1 cellular context compared by ENCODE assay signal in the genomic region with DNA sequence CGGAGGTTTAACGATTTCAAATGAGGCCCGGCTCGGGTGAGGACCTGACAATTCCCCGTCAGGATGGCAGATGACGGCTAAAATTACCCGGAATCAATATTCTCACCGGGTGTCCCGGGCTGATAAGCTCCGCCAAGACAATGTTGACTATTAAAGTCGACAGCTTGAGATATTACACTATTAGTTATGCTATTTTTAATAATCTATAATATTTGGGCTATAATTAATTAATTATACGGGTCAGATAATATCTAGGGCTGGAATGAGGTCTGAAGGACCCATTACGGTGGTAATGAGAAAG.
TF ChIP-seq lines count a peak whose summit lies in the region.

No MANE protein-coding gene starts in this region.

TF ChIP-seq in K562, 482 proteins besides CTCF, POLR2A, EP300 and RAD21 (continued from another document and continues in another):
- TF ChIP-seq ZNF224 (CRISPR knock-in tag; IDR thresholded peaks at IDR 0.05): no peak
- peak; percentile 42; the same call in 1 of the 2 replicates for TF ChIP-seq MTA2 (IDR thresholded peaks at IDR 0.05; ENCODE audit: low read depth)
- TF ChIP-seq PHB2 (IDR thresholded peaks at IDR 0.05; ENCODE audit: low read depth): no peak
- no peak for TF ChIP-seq NR2C1 (IDR thresholded peaks at IDR 0.05)
- TF ChIP-seq NR2C1 (tag; IDR thresholded peaks at IDR 0.05): no peak
- TF ChIP-seq JUNB (CRISPR knock-in tag; conservative IDR thresholded peaks at IDR 0.05): no peak
- no peak for TF ChIP-seq PBX2 (CRISPR knock-in tag; IDR thresholded peaks at IDR 0.05; ENCODE audit: low read depth)
- 0 out of 2 replicates have a peak, but pooled peaks have one; percentile 49 for TF ChIP-seq PBX2 (tag; conservative IDR thresholded peaks at IDR 0.05; ENCODE audit: low read depth)
- TF ChIP-seq TOE1 (IDR thresholded peaks at IDR 0.05; ENCODE audit: borderline replicate concordance): no peak
- TF ChIP-seq TOE1 (CRISPR knock-in tag; IDR thresholded peaks at IDR 0.05; ENCODE audit: borderline replicate concordance, low read depth): no peak
- TF ChIP-seq ZNF717 (CRISPR knock-in tag; IDR thresholded peaks at IDR 0.05): no peak
- TF ChIP-seq PRPF4 (IDR thresholded peaks at IDR 0.05; ENCODE audit: insufficient read depth, low read depth, low read length, poor library complexity, severe bottlenecking): no peak
- TF ChIP-seq CAMTA2 (CRISPR knock-in tag; conservative IDR thresholded peaks at IDR 0.05): no peak
- TF ChIP-seq, protein P1, sequence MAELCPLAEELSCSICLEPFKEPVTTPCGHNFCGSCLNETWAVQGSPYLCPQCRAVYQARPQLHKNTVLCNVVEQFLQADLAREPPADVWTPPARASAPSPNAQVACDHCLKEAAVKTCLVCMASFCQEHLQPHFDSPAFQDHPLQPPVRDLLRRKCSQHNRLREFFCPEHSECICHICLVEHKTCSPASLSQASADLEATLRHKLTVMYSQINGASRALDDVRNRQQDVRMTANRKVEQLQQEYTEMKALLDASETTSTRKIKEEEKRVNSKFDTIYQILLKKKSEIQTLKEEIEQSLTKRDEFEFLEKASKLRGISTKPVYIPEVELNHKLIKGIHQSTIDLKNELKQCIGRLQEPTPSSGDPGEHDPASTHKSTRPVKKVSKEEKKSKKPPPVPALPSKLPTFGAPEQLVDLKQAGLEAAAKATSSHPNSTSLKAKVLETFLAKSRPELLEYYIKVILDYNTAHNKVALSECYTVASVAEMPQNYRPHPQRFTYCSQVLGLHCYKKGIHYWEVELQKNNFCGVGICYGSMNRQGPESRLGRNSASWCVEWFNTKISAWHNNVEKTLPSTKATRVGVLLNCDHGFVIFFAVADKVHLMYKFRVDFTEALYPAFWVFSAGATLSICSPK (IDR thresholded peaks at IDR 0.05; ENCODE audit: borderline replicate concordance): no peak
- peak; percentile 29 for TF ChIP-seq SMAD1 (IDR thresholded peaks at IDR 0.05; ENCODE audit: low read depth, low read length, partially characterized antibody)
- no peak for TF ChIP-seq ZC3H11A (IDR thresholded peaks at IDR 0.05; ENCODE audit: low read depth, low read length)
- TF ChIP-seq MAFK (IDR thresholded peaks at IDR 0.05; ENCODE audit: low read length): no peak
- TF ChIP-seq PTRF (tag; IDR thresholded peaks at IDR 0.05): no peak
- no peak for TF ChIP-seq CBX3 (IDR thresholded peaks at IDR 0.05; ENCODE audit: borderline replicate concordance in 1 of 2, low read length in 2 of 2)
- TF ChIP-seq ZBTB33 (CRISPR knock-in tag; IDR thresholded peaks at IDR 0.05): no peak
- TF ChIP-seq E2F4 (CRISPR knock-in tag; IDR thresholded peaks at IDR 0.05; ENCODE audit: low read depth): no peak
- no peak for TF ChIP-seq HSF4 (CRISPR knock-in tag; IDR thresholded peaks at IDR 0.05; ENCODE audit: borderline replicate concordance)
- TF ChIP-seq DPF2 (IDR thresholded peaks at IDR 0.05): peak; percentile 59; the same call in 1 of the 2 replicates
- peak; percentile 48 for TF ChIP-seq CBFA2T2 (conservative IDR thresholded peaks at IDR 0.05)
- no peak for TF ChIP-seq ZKSCAN3 (CRISPR knock-in tag; IDR thresholded peaks at IDR 0.05)
- TF ChIP-seq NFRKB (IDR thresholded peaks at IDR 0.05; ENCODE audit: low read depth): no peak
- 0 out of 2 replicates have a peak, but pooled peaks have one; percentile 42 for TF ChIP-seq SOX6 (IDR thresholded peaks at IDR 0.05)
- TF ChIP-seq, protein P2, sequence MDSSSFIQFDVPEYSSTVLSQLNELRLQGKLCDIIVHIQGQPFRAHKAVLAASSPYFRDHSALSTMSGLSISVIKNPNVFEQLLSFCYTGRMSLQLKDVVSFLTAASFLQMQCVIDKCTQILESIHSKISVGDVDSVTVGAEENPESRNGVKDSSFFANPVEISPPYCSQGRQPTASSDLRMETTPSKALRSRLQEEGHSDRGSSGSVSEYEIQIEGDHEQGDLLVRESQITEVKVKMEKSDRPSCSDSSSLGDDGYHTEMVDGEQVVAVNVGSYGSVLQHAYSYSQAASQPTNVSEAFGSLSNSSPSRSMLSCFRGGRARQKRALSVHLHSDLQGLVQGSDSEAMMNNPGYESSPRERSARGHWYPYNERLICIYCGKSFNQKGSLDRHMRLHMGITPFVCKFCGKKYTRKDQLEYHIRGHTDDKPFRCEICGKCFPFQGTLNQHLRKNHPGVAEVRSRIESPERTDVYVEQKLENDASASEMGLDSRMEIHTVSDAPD (CRISPR knock-in tag; IDR thresholded peaks at IDR 0.05): no peak
- no peak for TF ChIP-seq TEAD2 (tag; IDR thresholded peaks at IDR 0.05)
- no peak for TF ChIP-seq TBP (optimal IDR thresholded peaks at IDR 0.05; ENCODE audit: low read depth, low read length)
- no peak for TF ChIP-seq ZNF431 (CRISPR knock-in tag; IDR thresholded peaks at IDR 0.05)
- TF ChIP-seq ARID1B (IDR thresholded peaks at IDR 0.05): peak; percentile 86
- no peak for TF ChIP-seq SIX5 (IDR thresholded peaks at IDR 0.05; ENCODE audit: borderline replicate concordance in 1 of 2, insufficient read depth in 1 of 2, low read depth in 1 of 2, low read length in 2 of 2)
- 0 out of 2 replicates have a peak, but pooled peaks have one; percentile 31 for TF ChIP-seq STAT5A (IDR thresholded peaks at IDR 0.05; ENCODE audit: borderline replicate concordance, low read length)
- no peak for TF ChIP-seq HCFC1 (IDR thresholded peaks at IDR 0.05; ENCODE audit: low read depth, low read length)
- TF ChIP-seq, protein P3, sequence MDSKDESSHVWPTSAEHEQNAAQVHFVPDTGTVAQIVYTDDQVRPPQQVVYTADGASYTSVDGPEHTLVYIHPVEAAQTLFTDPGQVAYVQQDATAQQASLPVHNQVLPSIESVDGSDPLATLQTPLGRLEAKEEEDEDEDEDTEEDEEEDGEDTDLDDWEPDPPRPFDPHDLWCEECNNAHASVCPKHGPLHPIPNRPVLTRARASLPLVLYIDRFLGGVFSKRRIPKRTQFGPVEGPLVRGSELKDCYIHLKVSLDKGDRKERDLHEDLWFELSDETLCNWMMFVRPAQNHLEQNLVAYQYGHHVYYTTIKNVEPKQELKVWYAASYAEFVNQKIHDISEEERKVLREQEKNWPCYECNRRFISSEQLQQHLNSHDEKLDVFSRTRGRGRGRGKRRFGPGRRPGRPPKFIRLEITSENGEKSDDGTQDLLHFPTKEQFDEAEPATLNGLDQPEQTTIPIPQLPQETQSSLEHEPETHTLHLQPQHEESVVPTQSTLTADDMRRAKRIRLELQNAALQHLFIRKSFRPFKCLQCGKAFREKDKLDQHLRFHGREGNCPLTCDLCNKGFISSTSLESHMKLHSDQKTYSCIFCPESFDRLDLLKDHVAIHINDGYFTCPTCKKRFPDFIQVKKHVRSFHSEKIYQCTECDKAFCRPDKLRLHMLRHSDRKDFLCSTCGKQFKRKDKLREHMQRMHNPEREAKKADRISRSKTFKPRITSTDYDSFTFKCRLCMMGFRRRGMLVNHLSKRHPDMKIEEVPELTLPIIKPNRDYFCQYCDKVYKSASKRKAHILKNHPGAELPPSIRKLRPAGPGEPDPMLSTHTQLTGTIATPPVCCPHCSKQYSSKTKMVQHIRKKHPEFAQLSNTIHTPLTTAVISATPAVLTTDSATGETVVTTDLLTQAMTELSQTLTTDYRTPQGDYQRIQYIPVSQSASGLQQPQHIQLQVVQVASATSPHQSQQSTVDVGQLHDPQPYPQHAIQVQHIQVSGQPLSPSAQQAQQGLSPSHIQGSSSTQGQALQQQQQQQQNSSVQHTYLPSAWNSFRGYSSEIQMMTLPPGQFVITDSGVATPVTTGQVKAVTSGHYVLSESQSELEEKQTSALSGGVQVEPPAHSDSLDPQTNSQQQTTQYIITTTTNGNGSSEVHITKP (IDR thresholded peaks at IDR 0.05; ENCODE audit: partially characterized antibody): no peak
- no peak for TF ChIP-seq TAF15 (IDR thresholded peaks at IDR 0.05; ENCODE audit: low read depth, low read length)
- peak; percentile 79 for TF ChIP-seq TCF3 (CRISPR knock-in tag; IDR thresholded peaks at IDR 0.05)
- TF ChIP-seq LEF1 (IDR thresholded peaks at IDR 0.05): peak; percentile 54
- TF ChIP-seq HBP1 (CRISPR knock-in tag; IDR thresholded peaks at IDR 0.05): no peak
- no peak for TF ChIP-seq RB1 (IDR thresholded peaks at IDR 0.05; ENCODE audit: low read depth)
- peak; percentile 78 for TF ChIP-seq MEIS2 (IDR thresholded peaks at IDR 0.05; ENCODE audit: partially characterized antibody)
- TF ChIP-seq TAF7 (tag; IDR thresholded peaks at IDR 0.05): no peak
- no peak for TF ChIP-seq FOXP4 (CRISPR knock-in tag; IDR thresholded peaks at IDR 0.05; ENCODE audit: borderline replicate concordance)
- TF ChIP-seq, protein P4, sequence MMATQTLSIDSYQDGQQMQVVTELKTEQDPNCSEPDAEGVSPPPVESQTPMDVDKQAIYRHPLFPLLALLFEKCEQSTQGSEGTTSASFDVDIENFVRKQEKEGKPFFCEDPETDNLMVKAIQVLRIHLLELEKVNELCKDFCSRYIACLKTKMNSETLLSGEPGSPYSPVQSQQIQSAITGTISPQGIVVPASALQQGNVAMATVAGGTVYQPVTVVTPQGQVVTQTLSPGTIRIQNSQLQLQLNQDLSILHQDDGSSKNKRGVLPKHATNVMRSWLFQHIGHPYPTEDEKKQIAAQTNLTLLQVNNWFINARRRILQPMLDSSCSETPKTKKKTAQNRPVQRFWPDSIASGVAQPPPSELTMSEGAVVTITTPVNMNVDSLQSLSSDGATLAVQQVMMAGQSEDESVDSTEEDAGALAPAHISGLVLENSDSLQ (IDR thresholded peaks at IDR 0.05): peak; percentile 47; the same call in 1 of the 2 replicates
- no peak for TF ChIP-seq TFAM (CRISPR knock-in tag; conservative IDR thresholded peaks at IDR 0.05)
- TF ChIP-seq ELF4 (CRISPR knock-in tag; IDR thresholded peaks at IDR 0.05): no peak
